5 cellular contexts compared by ENCODE assay signal in the genomic region with DNA sequence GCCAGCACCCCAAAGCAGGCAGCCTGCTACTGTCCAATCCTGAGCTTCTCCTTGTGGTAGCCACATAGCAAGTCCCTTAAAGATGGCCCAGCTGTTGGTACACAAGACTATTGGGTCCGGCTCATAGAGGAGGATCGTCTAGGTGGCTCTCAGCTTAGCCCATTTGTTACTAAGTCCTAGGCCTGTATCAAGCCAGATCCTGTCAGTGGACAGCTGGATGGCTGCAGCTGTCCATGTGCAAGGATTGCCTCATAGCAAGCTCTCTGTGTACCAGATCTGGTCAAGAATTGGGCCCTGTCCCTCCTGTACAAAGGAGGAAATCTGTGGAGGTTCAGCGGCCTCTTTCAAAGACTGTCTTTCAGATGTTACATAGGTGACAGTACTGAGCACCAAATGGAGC.
"Had no signal": no experiment of that assay in that cellular context is flagged by ENCODE, and none has a peak within 500 bp of the region (broad histone marks: within the 10 kb centered on the region; RNA-seq: fewer than 3 reads in every experiment).

No MANE protein-coding gene starts in this region.

- ATAC-seq: GM23338, K562 had no signal

- H3K4me3 ChIP-seq: GM23338, K562 had no signal

- DNase-seq: H9, HCEC 1CT, IMR-90 had no signal
